12 cellular contexts compared by ENCODE assay signal in genomic region chr5:76820491-76820890, GRCh38. TPM values are rescaled to one million over a fixed set of nuclear protein-coding genes. Genes with fewer than 3 reads are reported as not detected.
DNase-seq lines count a peak whose midpoint lies in the region; ATAC-seq, FAIRE-seq and TF ChIP-seq lines count a peak whose summit lies in the region.
"Had no signal": no experiment of that assay in that cellular context is flagged by ENCODE, and none has a peak within 500 bp of the region (broad histone marks: within the 10 kb centered on the region; RNA-seq: fewer than 3 reads in every experiment).

No MANE protein-coding gene starts in this region.

- TF ChIP-seq RAD21 in H1 (IDR thresholded peaks at IDR 0.05 in 1 of 2, conservative IDR thresholded peaks at IDR 0.05 in 1 of 2; ENCODE audit: low read depth in 2 of 2, low read length in 2 of 2), result no peak

- H3K4ac ChIP-seq in H1 (replicated peaks; ENCODE audit: insufficient read length, low read depth, low read length), result no peak overlapping the region

- peak overlapping the region in 1 of 4 experiments; percentile 69; a peak in 2 of 7 replicates for H3K9ac ChIP-seq in H1 (replicated peaks in 1 of 4; ENCODE audit: extremely low read depth in 1 of 4, low read depth in 3 of 4, low read length in 3 of 4)

- no peak overlapping the region for H3K23ac ChIP-seq in H1 (ENCODE audit: insufficient read length)

- H3K27me3 ChIP-seq in CD4-positive, CD25-positive, alpha-beta regulatory T cell (ENCODE audit: control insufficient read depth, insufficient read depth, low read length), result peaks cover 5% of the 10 kb centered on the region
- H3K27me3 ChIP-seq in H1 (replicated peaks in 1 of 4; ENCODE audit: control insufficient read depth in 3 of 4, extremely low read depth in 1 of 4, insufficient read depth in 3 of 4, low read length in 3 of 4) (peaks cover 0 to 5% (median 4%) of the 10 kb centered on the region in 4 experiments; a peak in 2 of 7 replicates), muscle layer of duodenum (ENCODE audit: low read depth, low read length) (peaks cover 16% of the 10 kb centered on the region), spleen (replicated peaks in 1 of 7) (peaks cover 0 to 42% (median 28%) of the 10 kb centered on the region in 7 donors)

- no peak for DNase-seq in CD4-positive, CD25-positive, alpha-beta regulatory T cell
- DNase-seq in LNCaP clone FGC (ENCODE audit: low read depth) (no peak), H1 (ENCODE audit: low read depth in 1 of 2, low spot score in 2 of 2) (no peak), spleen (no peak), posterior vena cava (ENCODE audit: low spot score) (no peak), HK-2 (ENCODE audit: unreplicated experiment) (no peak), urothelium cell line (ENCODE audit: low spot score) (no peak)
- DNase-seq: DMS79; effector CD4-positive, alpha-beta T cell had no signal

- peaks cover 14% of the 10 kb centered on the region for H3K23me2 ChIP-seq in H1 (ENCODE audit: low read depth, low read length)

- intact Hi-C loops in spleen (cut with DNase I; ENCODE audit: low total_unique reads) (no loop called here), posterior vena cava (cut with DNase I) (no loop called here)

- TF ChIP-seq CTCF in LNCaP clone FGC (IDR thresholded peaks at IDR 0.05; ENCODE audit: control insufficient read depth, extremely low read depth, insufficient read depth) (no peak), H1 (IDR thresholded peaks at IDR 0.05; ENCODE audit: control extremely low read depth in 1 of 3, insufficient read depth in 1 of 3, low read depth in 1 of 3, low read length in 3 of 3) (no peak), spleen (IDR thresholded peaks at IDR 0.05 in 8 of 11, conservative IDR thresholded peaks at IDR 0.05 in 3 of 11) (no peak)

- no peak for ATAC-seq in CD4-positive, CD25-positive, alpha-beta regulatory T cell (ENCODE audit: low read depth in 2 of 2)

- peak overlapping the region; percentile 83 to 87 for H3K4me2 ChIP-seq in H1 (ENCODE audit: insufficient read depth in 1 of 2, low read depth in 2 of 2, low read length in 2 of 2)

- H3K27me3 Mint-ChIP-seq in CD4-positive, CD25-positive, alpha-beta regulatory T cell, result peaks cover 42% of the 10 kb centered on the region

- H3K9me3 Mint-ChIP-seq in CD4-positive, CD25-positive, alpha-beta regulatory T cell, result peaks cover 0 to 2% (median 0%) of the 10 kb centered on the region in 7 donors

- H3K27ac ChIP-seq in CD4-positive, CD25-positive, alpha-beta regulatory T cell (ENCODE audit: insufficient read depth, low read length, poor library complexity, severe bottlenecking), result no peak overlapping the region
- H3K27ac ChIP-seq in H1 (ENCODE audit: low read depth, low read length) (no peak overlapping the region), muscle layer of duodenum (ENCODE audit: low read length) (peak overlapping the region; percentile 77), spleen (no peak overlapping the region)

- H3K27ac Mint-ChIP-seq in CD4-positive, CD25-positive, alpha-beta regulatory T cell, result peak overlapping the region in 1 of 3 donors; percentile 20

- no peaks in the 10 kb centered on the region for H3K9me3 ChIP-seq in CD4-positive, CD25-positive, alpha-beta regulatory T cell (ENCODE audit: control insufficient read depth in 2 of 2, low read length in 2 of 2)
- H3K9me3 ChIP-seq in H1 (ENCODE audit: insufficient read depth in 2 of 2, low read depth in 1 of 2, low read length in 1 of 2) (no peaks in the 10 kb centered on the region), muscle layer of duodenum (ENCODE audit: control insufficient read depth in 1 of 2, low read length in 2 of 2) (peaks cover 0 to 3% of the 10 kb centered on the region in 2 donors), spleen (peaks cover 0 to 7% (median 0%) of the 10 kb centered on the region in 8 donors)

- no peak overlapping the region for H4K5ac ChIP-seq in H1 (ENCODE audit: insufficient read length, low read depth, low read length)

- peaks cover 20% of the 10 kb centered on the region for H3K4me1 ChIP-seq in CD4-positive, CD25-positive, alpha-beta regulatory T cell (ENCODE audit: control insufficient read depth, insufficient read depth, low read length, poor library complexity, severe bottlenecking)
- peaks cover 0 to 16% (median 8%) of the 10 kb centered on the region in 4 experiments; a peak in 5 of 7 replicates for H3K4me1 ChIP-seq in H1 (replicated peaks in 1 of 4; ENCODE audit: control insufficient read depth in 3 of 4, insufficient read depth in 4 of 4, low read length in 3 of 4)
- H3K4me1 ChIP-seq in muscle layer of duodenum (ENCODE audit: control insufficient read depth in 1 of 2, insufficient read depth in 2 of 2, low read length in 2 of 2), result peaks cover 0 to 16% of the 10 kb centered on the region in 2 donors
- H3K4me1 ChIP-seq in spleen, result peaks cover 10 to 31% (median 20%) of the 10 kb centered on the region in 6 donors

- POLR2A ChIA-PET in H1 (lab: Charles Lee; ENCODE audit: partially characterized antibody), result interaction anchor here (0.6 to 6.9 kb wide), 5 partner anchors 13 to 266 kb away, joined by 3 to 131 read pairs (median 4); partner anchors contain the start of gene ZBED3

- H2AFZ ChIP-seq in H1 (ENCODE audit: low read length), result no peak overlapping the region

- no peak overlapping the region for H4K91ac ChIP-seq in H1 (replicated peaks; ENCODE audit: insufficient read length, low read length)

- no peak for TF ChIP-seq EP300 in H1 (IDR thresholded peaks at IDR 0.05; ENCODE audit: borderline replicate concordance in 1 of 2, low read depth in 2 of 2, low read length in 2 of 2)

- H3K36me3 Mint-ChIP-seq in CD4-positive, CD25-positive, alpha-beta regulatory T cell, result peaks cover 4% of the 10 kb centered on the region

- H3K56ac ChIP-seq in H1 (replicated peaks; ENCODE audit: insufficient read length, low read depth, low read length), result no peak overlapping the region

- no peak overlapping the region for H2AK5ac ChIP-seq in H1 (ENCODE audit: low read depth, low read length)

- TF ChIP-seq POLR2A in H1 (IDR thresholded peaks at IDR 0.05; ENCODE audit: control extremely low read depth in 1 of 2, low read depth in 2 of 2, low read length in 2 of 2) (no peak), spleen (IDR thresholded peaks at IDR 0.05) (no peak)

- no peak overlapping the region for H2BK15ac ChIP-seq in H1 (ENCODE audit: low read length)

- CTCF ChIA-PET in H1 (lab: Charles Lee; ENCODE audit: partially characterized antibody), result interaction anchor here (0.6 to 4.6 kb wide), 7 partner anchors 8 to 130 kb away, joined by 3 to 28 read pairs (median 3); no protein-coding TSS in a partner anchor

- FAIRE-seq in H1 (lab: Jason Lieb, UNC), result no peak
- no peak for FAIRE-seq in urothelium cell line (lab: Jason Lieb, UNC)

- peaks cover 0 to 1% of the 10 kb centered on the region in 2 experiments for H4K20me1 ChIP-seq in H1 (replicated peaks in 1 of 2; ENCODE audit: control insufficient read depth in 1 of 2, insufficient read depth in 2 of 2, low read length in 2 of 2)

- no peak overlapping the region for H2BK120ac ChIP-seq in H1 (replicated peaks; ENCODE audit: low read depth, low read length)

- no peak overlapping the region for H3K4me3 ChIP-seq in CD4-positive, CD25-positive, alpha-beta regulatory T cell (ENCODE audit: low read depth, low read length)
- peak overlapping the region; percentile 91 for H3K4me3 ChIP-seq in LNCaP clone FGC (ENCODE audit: low read depth, low read length)
- H3K4me3 ChIP-seq in H1 (ENCODE audit: extremely low read depth in 1 of 4, insufficient read depth in 2 of 4, low read depth in 3 of 4, low read length in 4 of 4), result peak overlapping the region; percentile 73 to 99 (median 86)
- peak overlapping the region in 1 of 2 donors; percentile 74 for H3K4me3 ChIP-seq in muscle layer of duodenum (ENCODE audit: low read depth in 1 of 2, low read length in 2 of 2)
- H3K4me3 ChIP-seq in spleen, result peak overlapping the region in 4 of 8 donors; percentile 67 to 92 (median 76)

- no peak overlapping the region for H3K18ac ChIP-seq in H1 (ENCODE audit: extremely low read depth, low read length)

- H2BK12ac ChIP-seq in H1 (ENCODE audit: low read depth, low read length), result no peak overlapping the region

- no peak overlapping the region for H2BK5ac ChIP-seq in H1 (ENCODE audit: low read depth, low read length)

- H3K79me2 ChIP-seq in H1 (ENCODE audit: control insufficient read depth in 1 of 2, insufficient read depth in 2 of 2, low read length in 2 of 2), result peaks cover 0 to 50% of the 10 kb centered on the region in 2 experiments; a peak in 3 of 4 replicates

- H3K36me3 ChIP-seq in CD4-positive, CD25-positive, alpha-beta regulatory T cell (ENCODE audit: control insufficient read depth, insufficient read depth, low read length), result no peaks in the 10 kb centered on the region
- no peaks in the 10 kb centered on the region for H3K36me3 ChIP-seq in H1 (ENCODE audit: control insufficient read depth in 2 of 4, insufficient read depth in 4 of 4, low read length in 3 of 4)
- H3K36me3 ChIP-seq in muscle layer of duodenum (ENCODE audit: control insufficient read depth in 1 of 2, insufficient read depth in 2 of 2, low read length in 2 of 2), result no peaks in the 10 kb centered on the region
- H3K36me3 ChIP-seq in spleen, result no peaks in the 10 kb centered on the region

- no peak overlapping the region for H3K14ac ChIP-seq in H1 (ENCODE audit: insufficient read length)

- H3K79me1 ChIP-seq in H1 (ENCODE audit: low read depth, low read length), result no peaks in the 10 kb centered on the region

- no peak overlapping the region for H2BK20ac ChIP-seq in H1 (ENCODE audit: low read length)

- WGBS in H1 (ENCODE audit: extremely low coverage in 1 of 2, insufficient coverage in 1 of 2, insufficient read length in 1 of 2, insufficient replicate concordance in 2 of 2, low coverage in 1 of 2, low lambda C conversion rate in 2 of 2, missing lambda C conversion rate in 1 of 2), 2 experiments, result 42% methylated on average over 3 of the region's 3 CpGs; no CpG with 5 or more reads in 1 of the 2 experiments
- WGBS in spleen, 5 donors, result 54 to 60% (median 56%) methylated on average over 3 of the region's 3 CpGs

- no peak overlapping the region for H4K8ac ChIP-seq in H1 (ENCODE audit: extremely low read depth, insufficient read depth, low read length)

- peaks cover 4 to 22% (median 8%) of the 10 kb centered on the region in 4 donors for H3K4me1 Mint-ChIP-seq in CD4-positive, CD25-positive, alpha-beta regulatory T cell

- peak overlapping the region; percentile 83 to 89 (median 87) for H3K4me3 Mint-ChIP-seq in CD4-positive, CD25-positive, alpha-beta regulatory T cell

RNA-seq across cellular contexts. Expression of gene F2RL1, which starts 1.7 kb away (rescaled TPM):
- total RNA-seq in CD4-positive, CD25-positive, alpha-beta regulatory T cell, result 1.6 TPM
- 1 to 10 TPM; 2.1 to 9.9 (median 6.3) TPM for polyA plus RNA-seq in CD4-positive, CD25-positive, alpha-beta regulatory T cell
- 23.2 and 23.5 TPM in 2 replicates for total RNA-seq in H1 (2021; fragmentation: NEBNext Ultra II Directional; extraction: Animal tissue kit (Norgen Biotek cat#: 25700))
- polyA plus RNA-seq in H1 (2011; rRNA removed) (18.5 and 26.6 TPM in 2 replicates), spleen (under 1 TPM; 0.46 to 0.70 (median 0.48) TPM)
- polyA plus RNA-seq in H1 (2011; cell fraction: cytosol; rRNA removed), result 27.9 TPM
- 13.0 TPM for polyA plus RNA-seq in H1 (2011; cell fraction: nucleus; rRNA removed)
- 21.7 to 29.2 TPM (median 25.5 TPM) in 4 replicates for polyA plus RNA-seq in H1 (2012, experiment 1 of 2)
- polyA plus RNA-seq in H1 (2012, experiment 2 of 2), result 8.2 TPM
- 35.2 TPM for polyA plus RNA-seq in H1 (2013, experiment 1 of 2)
- 36.8 TPM for polyA plus RNA-seq in H1 (2013, experiment 2 of 2)
- 63.7 and 96.8 TPM in 2 replicates for polyA minus RNA-seq in H1 (2011; rRNA and poly(A)+ RNA removed)
- 16.1 TPM for polyA minus RNA-seq in H1 (2011; cell fraction: cytosol; rRNA and poly(A)+ RNA removed)
- polyA minus RNA-seq in H1 (2011; cell fraction: nucleus; rRNA and poly(A)+ RNA removed), result 14.8 TPM
- total RNA-seq in spleen (1 to 10 TPM; 4.0 to 9.5 (median 7.3) TPM), posterior vena cava (1 to 10 TPM; 1.1 to 1.4 TPM)

RNA-seq across cellular contexts. Expression of gene S100Z, which starts 29.3 kb away (rescaled TPM):
- total RNA-seq in CD4-positive, CD25-positive, alpha-beta regulatory T cell, result 1.7 TPM
- polyA plus RNA-seq in CD4-positive, CD25-positive, alpha-beta regulatory T cell, result 1 to 10 TPM in 3 of 4 donors, under 1 TPM in 1; 0.72 to 4.0 (median 1.4) TPM
- total RNA-seq in H1 (2021; fragmentation: NEBNext Ultra II Directional; extraction: Animal tissue kit (Norgen Biotek cat#: 25700)), result 0.30 TPM in 1 of 2 replicates, not detected in the other
- polyA plus RNA-seq in H1 (2011; rRNA removed), result not detected in 2 replicates
- polyA plus RNA-seq in H1 (2011; cell fraction: cytosol; rRNA removed), result 0.17 TPM
- not detected for polyA plus RNA-seq in H1 (2011; cell fraction: nucleus; rRNA removed)
- polyA plus RNA-seq in H1 (2012, experiment 1 of 2), result not detected in 4 replicates
- 0.12 TPM for polyA plus RNA-seq in H1 (2012, experiment 2 of 2)
- polyA plus RNA-seq in H1 (2013, experiment 1 of 2), result 0.36 TPM
- 0.31 TPM for polyA plus RNA-seq in H1 (2013, experiment 2 of 2)
- not detected in 2 replicates for polyA minus RNA-seq in H1 (2011; rRNA and poly(A)+ RNA removed)
- not detected for polyA minus RNA-seq in H1 (2011; cell fraction: cytosol; rRNA and poly(A)+ RNA removed)
- polyA minus RNA-seq in H1 (2011; cell fraction: nucleus; rRNA and poly(A)+ RNA removed), result not detected
- 10 to 100 TPM in 3 of 7 donors, 1 to 10 TPM in 4; 2.3 to 21.7 (median 9.7) TPM for total RNA-seq in spleen
- 1 to 10 TPM; 2.2 to 2.7 (median 2.4) TPM for polyA plus RNA-seq in spleen
- under 1 TPM; 0.79 to 0.81 TPM for total RNA-seq in posterior vena cava
- total RNA-seq: left lobe of liver, SK-MEL-5 had no signal
